In genomic region chr17:70076831-70077230, GRCh38 we compare ENCODE assay signal across 33 cellular contexts. TPM values are rescaled to one million over a fixed set of nuclear protein-coding genes. Genes with fewer than 3 reads are reported as not detected.
"Had no signal": no experiment of that assay in that cellular context is flagged by ENCODE, and none has a peak within 500 bp of the region (broad histone marks: within the 10 kb centered on the region; RNA-seq: fewer than 3 reads in every experiment).

No MANE protein-coding gene starts in this region.

- H3K4me3 ChIP-seq: adrenal gland, ascending aorta, gastroesophageal sphincter, heart left ventricle, left lung, lung, sigmoid colon, suprapubic skin, transverse colon had no signal

- H3K27me3 ChIP-seq: adrenal gland, ascending aorta, brain microvascular endothelial cell, gastroesophageal sphincter, heart left ventricle, left lung, sigmoid colon, stomach, suprapubic skin, transverse colon had no signal

- H3K27ac ChIP-seq: adrenal gland, ascending aorta, brain microvascular endothelial cell, gastroesophageal sphincter, heart left ventricle, left lung, sigmoid colon, suprapubic skin, transverse colon had no signal

- H3K27me3 Mint-ChIP-seq: stimulated activated memory B cell treated with anti-CD40 and anti-IgM and Interleukin-4, amounts not matched to agents 10 μg/mL and 1 μg/mL and 100 μg/mL, for 72 hours had no signal

- H3K36me3 ChIP-seq: adrenal gland, ascending aorta, brain microvascular endothelial cell, gastroesophageal sphincter, heart left ventricle, left lung, sigmoid colon, stomach, suprapubic skin, transverse colon had no signal

- ATAC-seq: activated CD4-positive, alpha-beta T cell treated with anti-CD3 and anti-CD28 coated beads for 36 hours; activated T-helper 17 cell treated with anti-CD3 and anti-CD28 coated beads, Interleukin-2, amount 50 U/mL, for 72 hours; gastroesophageal sphincter; heart left ventricle; left lung; stimulated activated memory B cell treated with anti-CD40 and anti-IgM and Interleukin-4, amounts not matched to agents 10 μg/mL and 1 μg/mL and 100 μg/mL, for 72 hours had no signal

- DNase-seq: activated B cell treated with CpG ODN at 0.5 μM for 24 hours; activated CD4-positive, alpha-beta T cell treated with anti-CD3 and anti-CD28 coated beads for 36 hours; activated CD4-positive, alpha-beta T cell treated with anti-CD3 and anti-CD28 coated beads, Interleukin-2, amount 50 U/mL, for 4 hours; activated CD8-positive, alpha-beta memory T cell treated with anti-CD3 and anti-CD28 coated beads for 24 hours; activated CD8-positive, alpha-beta memory T cell treated with anti-CD3 and anti-CD28 coated beads, Interleukin-2, amount 50 U/mL, for 4 hours; activated naive CD4-positive, alpha-beta T cell; activated T-cell treated with anti-CD3 and anti-CD28 coated beads, Interleukin-2, amount 50 U/mL, for 24 hours; adrenal gland; brain microvascular endothelial cell; central memory CD4-positive, alpha-beta T cell; dermis blood vessel endothelial cell; effector CD8-positive, alpha-beta T cell; heart left ventricle; islet precursor cell; left lung; nucleus accumbens; posterior cingulate gyrus; sigmoid colon; stimulated activated CD4-positive, alpha-beta T cell treated with anti-CD3 and anti-CD28 coated beads, Interleukin-15, amount 100 ng/mL, for 24 hours; stomach; T1000; transverse colon had no signal

- FAIRE-seq: endothelial cell of umbilical vein had no signal

- H3K4me1 Mint-ChIP-seq: activated B cell treated with CpG ODN at 0.5 μM for 24 hours; activated CD4-positive, alpha-beta T cell treated with anti-CD3 and anti-CD28 coated beads for 36 hours; activated T-helper 17 cell treated with anti-CD3 and anti-CD28 coated beads, Interleukin-2, amount 50 U/mL, for 72 hours; stimulated activated memory B cell treated with anti-CD40 and anti-IgM and Interleukin-4, amounts not matched to agents 10 μg/mL and 1 μg/mL and 100 μg/mL, for 72 hours had no signal

- H3K36me3 Mint-ChIP-seq: activated naive CD8-positive, alpha-beta T cell; stimulated activated memory B cell treated with anti-CD40 and anti-IgM and Interleukin-4, amounts not matched to agents 10 μg/mL and 1 μg/mL and 100 μg/mL, for 72 hours had no signal

- H3K4me2 ChIP-seq: smooth muscle cell had no signal

- H3K9me3 ChIP-seq: adrenal gland, ascending aorta, gastroesophageal sphincter, heart left ventricle, left lung, sigmoid colon, stomach, suprapubic skin, transverse colon had no signal

- H3K27ac Mint-ChIP-seq: activated B cell treated with CpG ODN at 0.5 μM for 24 hours; activated CD4-positive, alpha-beta T cell treated with anti-CD3 and anti-CD28 coated beads for 36 hours; activated naive CD8-positive, alpha-beta T cell; activated T-cell treated with anti-CD3 and anti-CD28 coated beads, Interleukin-2, amount 50 U/mL, for 24 hours; activated T-helper 17 cell treated with anti-CD3 and anti-CD28 coated beads, Interleukin-2, amount 50 U/mL, for 72 hours; stimulated activated memory B cell treated with anti-CD40 and anti-IgM and Interleukin-4, amounts not matched to agents 10 μg/mL and 1 μg/mL and 100 μg/mL, for 72 hours; T-helper 1 cell treated with Interleukin-12 subunit alpha and Interleukin-12 subunit beta and Interleukin-4 antibody, amounts not matched to agents 30 μg/mL and 1 μg/mL, for 36 hours had no signal

- H3K4me3 Mint-ChIP-seq: activated B cell treated with CpG ODN at 0.5 μM for 24 hours; activated CD4-positive, alpha-beta T cell treated with anti-CD3 and anti-CD28 coated beads for 36 hours; activated naive CD8-positive, alpha-beta T cell; activated T-cell treated with anti-CD3 and anti-CD28 coated beads, Interleukin-2, amount 50 U/mL, for 24 hours; activated T-helper 17 cell treated with anti-CD3 and anti-CD28 coated beads, Interleukin-2, amount 50 U/mL, for 72 hours; stimulated activated memory B cell treated with anti-CD40 and anti-IgM and Interleukin-4, amounts not matched to agents 10 μg/mL and 1 μg/mL and 100 μg/mL, for 72 hours; T-helper 1 cell treated with Interleukin-12 subunit alpha and Interleukin-12 subunit beta and Interleukin-4 antibody, amounts not matched to agents 30 μg/mL and 1 μg/mL, for 36 hours had no signal

- H3K4me1 ChIP-seq: ascending aorta, left lung, sigmoid colon had no signal

- H3K9me3 Mint-ChIP-seq: activated B cell treated with CpG ODN at 0.5 μM for 24 hours; activated T-cell treated with anti-CD3 and anti-CD28 coated beads, Interleukin-2, amount 50 U/mL, for 24 hours; stimulated activated memory B cell treated with anti-CD40 and anti-IgM and Interleukin-4, amounts not matched to agents 10 μg/mL and 1 μg/mL and 100 μg/mL, for 72 hours; T-helper 1 cell treated with Interleukin-12 subunit alpha and Interleukin-12 subunit beta and Interleukin-4 antibody, amounts not matched to agents 30 μg/mL and 1 μg/mL, for 36 hours had no signal

RNA-seq across cellular contexts. Expression of gene KCNJ16, which starts 1.8 kb away (rescaled TPM):
- total RNA-seq: activated B cell treated with CpG ODN at 0.5 μM for 24 hours; activated CD4-positive, alpha-beta T cell treated with anti-CD3 and anti-CD28 coated beads for 36 hours; activated T-helper 17 cell treated with anti-CD3 and anti-CD28 coated beads, Interleukin-2, amount 50 U/mL, for 72 hours; ascending aorta; endothelial cell of umbilical vein; myocyte; smooth muscle cell; suprapubic skin had no signal
